Comparison of ENCODE assay signal across 8 cellular contexts in the genomic region with DNA sequence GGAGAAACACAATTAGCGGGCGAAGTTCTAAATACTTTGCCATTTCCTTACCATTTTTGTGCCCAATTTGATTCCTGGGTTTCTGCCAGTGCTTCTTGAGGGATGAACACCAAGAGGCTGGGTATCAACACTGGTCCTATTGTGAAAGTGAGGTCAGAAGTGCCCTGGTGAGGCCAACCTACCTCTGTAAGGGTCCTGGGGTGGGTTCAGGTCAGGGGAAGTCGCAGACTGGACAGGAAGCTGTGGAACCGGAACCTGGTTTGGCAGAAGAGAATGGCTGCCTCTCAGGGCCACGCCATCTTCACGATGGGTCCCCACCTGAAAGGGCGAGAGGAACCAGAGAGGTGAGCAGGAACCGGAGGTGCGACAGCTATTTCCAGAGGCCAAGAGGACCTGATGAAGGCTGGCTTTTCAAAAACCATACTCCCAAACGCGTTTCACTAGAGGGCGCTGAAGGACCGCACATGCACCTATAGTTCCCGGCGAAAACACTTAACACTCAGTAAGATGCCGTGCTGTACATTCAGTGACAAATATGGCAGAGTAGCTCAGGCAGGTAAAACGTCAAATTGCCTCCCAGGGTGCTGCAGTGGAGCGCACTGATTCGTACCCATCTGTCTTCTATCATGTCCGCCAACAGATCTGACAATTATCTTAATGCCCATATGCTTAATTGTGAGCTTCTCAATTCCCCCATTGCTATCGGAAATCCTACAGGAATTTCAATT.
DNase-seq lines count a peak whose midpoint lies in the region; ATAC-seq and TF ChIP-seq lines count a peak whose summit lies in the region.

No MANE protein-coding gene starts in this region.

- no peak overlapping the region for H2BK12ac ChIP-seq in neuronal stem cell (ENCODE audit: low read length)

- H3K27ac ChIP-seq in neuronal stem cell (replicated peaks; ENCODE audit: low read length) = no peak overlapping the region
- H3K27ac ChIP-seq in suprapubic skin = no peak overlapping the region

- H2BK120ac ChIP-seq in neuronal stem cell (ENCODE audit: low read depth, low read length) = no peak overlapping the region

- TF ChIP-seq EP300 in suprapubic skin (IDR thresholded peaks at IDR 0.05) = no peak

- no peak overlapping the region for H3K9ac ChIP-seq in neuronal stem cell (ENCODE audit: low read depth, low read length, poor library complexity)

- H3K27me3 ChIP-seq in neuronal stem cell (ENCODE audit: control insufficient read depth in 3 of 3, insufficient read depth in 3 of 3, low read depth in 1 of 3, low read length in 3 of 3) (no peaks in the 10 kb centered on the region), suprapubic skin (no peaks in the 10 kb centered on the region)

- no peak overlapping the region for H3K18ac ChIP-seq in neuronal stem cell (ENCODE audit: low read length)

- peak; percentile 84 for TF ChIP-seq CTCF in fibroblast of the aortic adventitia (IDR thresholded peaks at IDR 0.05; ENCODE audit: insufficient read depth, low read length)
- peak; percentile 59 to 60 for TF ChIP-seq CTCF in suprapubic skin (IDR thresholded peaks at IDR 0.05)

- no peak overlapping the region for H4K91ac ChIP-seq in neuronal stem cell (ENCODE audit: low read depth, low read length, poor library complexity)

- H3K4me1 ChIP-seq in neuronal stem cell (ENCODE audit: control insufficient read depth in 2 of 2, insufficient read depth in 1 of 2, low read depth in 1 of 2, low read length in 2 of 2) (no peaks in the 10 kb centered on the region), suprapubic skin (peaks cover 5% of the 10 kb centered on the region)

- WGBS in neuronal stem cell (ENCODE audit: extremely low coverage in 2 of 2, insufficient read length in 2 of 2, insufficient replicate concordance in 1 of 2), 2 donors = no CpG with 5 or more reads among the region's 21 CpGs
- WGBS in suprapubic skin = 42% methylated on average over 21 of the region's 21 CpGs

- H3K4ac ChIP-seq in neuronal stem cell (ENCODE audit: low read length) = no peak overlapping the region

- H3K4me3 ChIP-seq in fibroblast of the aortic adventitia (ENCODE audit: low read depth, low read length) (no peak overlapping the region), neuronal stem cell (ENCODE audit: low read length in 2 of 2) (no peak overlapping the region), suprapubic skin (no peak overlapping the region)

- no peak overlapping the region for H3K14ac ChIP-seq in neuronal stem cell (ENCODE audit: low read length)

- H3K23ac ChIP-seq in neuronal stem cell (ENCODE audit: low read depth, low read length, poor library complexity) = no peak overlapping the region

- H3K36me3 ChIP-seq in neuronal stem cell (replicated peaks in 1 of 2; ENCODE audit: control insufficient read depth in 2 of 2, insufficient read depth in 2 of 2, low read length in 2 of 2) = peaks cover 17 to 52% of the 10 kb centered on the region in 2 donors
- peaks cover 43% of the 10 kb centered on the region for H3K36me3 ChIP-seq in suprapubic skin

- no peak overlapping the region for H2BK5ac ChIP-seq in neuronal stem cell (ENCODE audit: low read length)

- ATAC-seq in GM21576 (IDR thresholded peaks at IDR 0.05; ENCODE audit: unreplicated experiment) = peak; percentile 69

- no peak for TF ChIP-seq POLR2A in suprapubic skin (IDR thresholded peaks at IDR 0.05)

- H2BK15ac ChIP-seq in neuronal stem cell (ENCODE audit: low read length) = no peak overlapping the region

- DNase-seq in DMS153 treated with DMSO at 0.1 percent for 48 hours (lab: John Stamatoyannopoulos, UW; ENCODE audit: unreplicated experiment) (peak; percentile 71), HuH-7.5 (ENCODE audit: low spot score) (peak; percentile 5), NK-92 (lab: John Stamatoyannopoulos, UW; ENCODE audit: unreplicated experiment) (peak; percentile 42), activated T-cell treated with anti-CD3 and anti-CD28 coated beads for 48 hours (ENCODE audit: low read depth) (peak; percentile 44), fibroblast of the aortic adventitia (ENCODE audit: low read depth) (peak; percentile 87), neuronal stem cell (ENCODE audit: low spot score) (peak; percentile 75), suprapubic skin (ENCODE audit: low spot score in 2 of 2) (peak; percentile 80 to 83)

- no peaks in the 10 kb centered on the region for H3K79me1 ChIP-seq in neuronal stem cell (ENCODE audit: low read depth, low read length)

- no peak overlapping the region for H4K8ac ChIP-seq in neuronal stem cell (ENCODE audit: low read depth, low read length)

- H2AK5ac ChIP-seq in neuronal stem cell (ENCODE audit: low read depth, low read length) = no peak overlapping the region

- no peaks in the 10 kb centered on the region for H3K9me3 ChIP-seq in neuronal stem cell (replicated peaks in 1 of 2; ENCODE audit: control insufficient read depth in 2 of 2, insufficient read depth in 1 of 2, low read depth in 1 of 2, low read length in 2 of 2)
- H3K9me3 ChIP-seq in suprapubic skin = no peaks in the 10 kb centered on the region

- no peak overlapping the region for H3K4me2 ChIP-seq in neuronal stem cell (ENCODE audit: insufficient read depth, low read length, poor library complexity, severe bottlenecking)

- H2AFZ ChIP-seq in neuronal stem cell (ENCODE audit: low read length) = no peak overlapping the region

Comparison
In these comparisons a context has a peak if more than half of its experiments do, and no peak if none do; other contexts are left out.
1. DNase-seq: peak in every context shown above with its lines; median percentile 87 in fibroblast of the aortic adventitia; 82 in suprapubic skin; 75 in neuronal stem cell; 71 in DMS153 treated with DMSO at 0.1 percent for 48 hours; 44 in activated T-cell treated with anti-CD3 and anti-CD28 coated beads for 48 hours; 42 in NK-92; 5 in HuH-7.5.